ENCODE assay signal across 1 cellular context in the genomic region with DNA sequence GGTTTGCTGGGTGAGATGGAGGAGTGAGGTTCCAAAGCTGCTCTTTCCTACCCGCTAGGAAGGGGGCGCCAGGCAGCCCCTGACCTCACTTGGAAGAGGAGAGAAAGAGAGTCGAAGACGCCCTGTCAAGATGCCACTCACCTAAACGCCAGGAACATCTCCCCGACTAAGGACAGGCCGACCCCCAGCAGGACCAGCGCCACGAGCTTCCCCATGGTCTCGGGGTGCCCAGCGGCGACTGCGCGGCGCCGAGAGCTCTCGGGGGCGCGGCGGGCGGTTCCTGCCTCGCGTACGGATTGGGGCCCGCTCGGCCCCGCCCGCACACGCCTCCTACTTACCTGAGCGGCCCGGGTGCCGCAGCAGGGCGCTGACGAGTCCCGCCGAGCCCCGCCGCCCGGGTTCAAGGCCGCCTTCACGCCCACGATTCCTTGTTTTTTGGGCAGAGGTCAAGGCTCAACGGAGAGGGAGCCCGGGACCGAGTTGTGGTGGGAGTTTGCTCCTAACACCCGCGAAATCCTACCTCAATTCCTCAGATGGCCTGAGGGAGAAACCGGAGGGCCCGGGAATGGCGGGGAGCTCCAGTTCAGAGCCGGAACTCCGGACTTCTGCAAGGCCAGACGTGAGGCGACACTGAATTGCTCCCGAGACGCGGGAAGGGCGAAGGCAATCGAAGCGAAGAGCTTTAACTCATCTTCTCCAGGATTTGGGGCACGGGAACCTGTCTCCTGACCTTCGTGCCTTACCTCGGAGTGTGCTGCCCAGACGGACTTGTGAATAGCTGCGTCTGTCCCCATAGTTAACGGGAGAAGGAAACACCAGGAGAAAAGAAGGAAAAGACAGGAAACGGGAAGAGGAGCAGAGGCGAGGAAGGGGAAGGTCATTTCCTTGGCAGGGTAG.
TF ChIP-seq lines count a peak whose summit lies in the region.

TSS of gene PON3 (minus strand) at position 240 of the 897 bp plus-strand sequence. CDS start at position 215, 25 bp downstream.

TF ChIP-seq in HCT116, 20 proteins besides CTCF, POLR2A, EP300 and RAD21 (continued from another document):
- TF ChIP-seq YY1 (IDR thresholded peaks at IDR 0.05; ENCODE audit: extremely low read depth, insufficient replicate concordance, low read depth, low read length) (no peak), SP1 (IDR thresholded peaks at IDR 0.05; ENCODE audit: low read depth) (no peak), SRF (IDR thresholded peaks at IDR 0.05; ENCODE audit: low read depth) (no peak), ELF1 (IDR thresholded peaks at IDR 0.05; ENCODE audit: borderline replicate concordance, low read depth) (no peak), EZH2phosphoT487 (IDR thresholded peaks at IDR 0.05; ENCODE audit: borderline replicate concordance) (no peak), REST (IDR thresholded peaks at IDR 0.05; ENCODE audit: low read depth) (no peak), JUND (IDR thresholded peaks at IDR 0.05) (no peak)
